12 cellular contexts compared by ENCODE assay signal in the genomic region with DNA sequence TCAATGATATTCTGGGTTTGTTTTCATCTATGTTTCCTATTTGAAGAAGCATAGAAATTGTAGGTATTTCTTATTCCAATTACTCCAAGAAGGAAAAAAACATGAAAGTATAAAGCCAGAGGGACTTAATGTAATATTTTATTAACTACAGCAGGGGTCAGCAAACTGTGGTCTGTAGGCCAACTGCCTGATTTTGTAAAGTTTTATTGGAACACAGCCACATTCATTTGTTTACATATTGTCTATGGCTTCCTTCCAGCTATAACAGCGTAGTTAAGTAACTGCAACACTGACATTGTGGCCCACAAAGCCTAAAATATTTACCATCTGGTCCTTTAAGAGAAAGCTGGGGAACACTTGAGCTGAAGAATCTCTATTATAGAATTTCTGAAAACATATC.
DNase-seq lines count a peak whose midpoint lies in the region; ATAC-seq and TF ChIP-seq lines count a peak whose summit lies in the region.
"Had no signal": no experiment of that assay in that cellular context is flagged by ENCODE, and none has a peak within 500 bp of the region (broad histone marks: within the 10 kb centered on the region; RNA-seq: fewer than 3 reads in every experiment).

No MANE protein-coding gene starts in this region.

- intact Hi-C loops in mammary epithelial cell (cut with micrococcal nuclease) = no loop called here
- intact Hi-C loops in body of pancreas (cut with DNase I) = no loop called here

- ATAC-seq in body of pancreas = no peak
- no peak for ATAC-seq in HG02885 (IDR thresholded peaks at IDR 0.05; ENCODE audit: poor library complexity, unreplicated experiment)
- ATAC-seq: gastrocnemius medialis had no signal

- no TSS peak for BruUV-seq in mammary epithelial cell (replicated peaks; lab: Mats Ljungman, UMichigan)

- H3K36me3 ChIP-seq in mammary epithelial cell (ENCODE audit: insufficient read depth, low read length) (no peaks in the 10 kb centered on the region), body of pancreas (replicated peaks in 1 of 2; ENCODE audit: insufficient read depth in 1 of 2, low read depth in 2 of 2) (no peaks in the 10 kb centered on the region)
- H3K36me3 ChIP-seq: gastrocnemius medialis, tibial nerve had no signal

- in situ Hi-C loops in mammary epithelial cell (cut with MboI; ENCODE audit: low sequenced_read_pairs in 2 of 2) = no loop called here

- H3K9me3 ChIP-seq in mammary epithelial cell (replicated peaks; ENCODE audit: insufficient read depth, low read length) (no peaks in the 10 kb centered on the region), body of pancreas (no peaks in the 10 kb centered on the region)
- H3K9me3 ChIP-seq: gastrocnemius medialis, tibial nerve had no signal

- no peaks in the 10 kb centered on the region for H3K27me3 ChIP-seq in mammary epithelial cell (ENCODE audit: insufficient read depth, low read length)
- no peaks in the 10 kb centered on the region for H3K27me3 ChIP-seq in body of pancreas
- H3K27me3 ChIP-seq: gastrocnemius medialis, tibial nerve had no signal

- WGBS in mammary epithelial cell (ENCODE audit: low coverage, missing lambda C conversion rate) = 40% methylated on average over 1 of the region's 1 CpG
- WGBS in body of pancreas, 2 donors = 0 to 11% methylated on average over 1 of the region's 1 CpG

- CTCF ChIA-PET in mammary epithelial cell (lab: Charles Lee; ENCODE audit: low non-redundant PET) = interaction anchor here (0.6 kb wide), 1 partner anchor 404 kb away, joined by 3 read pairs; no protein-coding TSS in a partner anchor

- DNase-seq in EH (ENCODE audit: low read depth) (peak; percentile 72), M059J (ENCODE audit: low read depth) (peak; percentile 62), mammary epithelial cell (peak; percentile 20), myocyte (ENCODE audit: low read depth) (peak; percentile 27), body of pancreas (no peak), NCI-H2196 treated with DMSO at 0.1 percent for 48 hours (lab: John Stamatoyannopoulos, UW; ENCODE audit: unreplicated experiment) (no peak), NCI-H510A treated with DMSO at 0.1 percent for 48 hours (lab: John Stamatoyannopoulos, UW) (no peak)
- DNase-seq: anterior cingulate cortex, gastrocnemius medialis, posterior cingulate gyrus had no signal

- no peak overlapping the region for H3K4me3 ChIP-seq in mammary epithelial cell (replicated peaks in 1 of 3; ENCODE audit: insufficient read depth in 1 of 3, low read depth in 2 of 3, low read length in 3 of 3)
- H3K4me3 ChIP-seq in body of pancreas = no peak overlapping the region
- H3K4me3 ChIP-seq: gastrocnemius medialis, tibial nerve had no signal

- TF ChIP-seq CTCF in mammary epithelial cell (conservative IDR thresholded peaks at IDR 0.05 in 1 of 2, IDR thresholded peaks at IDR 0.05 in 1 of 2; ENCODE audit: extremely low read depth in 1 of 2, insufficient read depth in 1 of 2, low read depth in 1 of 2, low read length in 2 of 2) (no peak), body of pancreas (IDR thresholded peaks at IDR 0.05) (peak in 2 of 7 experiments; percentile 6 to 14)

- no peak overlapping the region for H3K4me2 ChIP-seq in mammary epithelial cell (ENCODE audit: insufficient read depth, low read depth, low read length)

- TF ChIP-seq POLR2A in body of pancreas (IDR thresholded peaks at IDR 0.05) = no peak

- no peak overlapping the region for H3K9ac ChIP-seq in mammary epithelial cell (ENCODE audit: insufficient read depth, low read length)

- H2AFZ ChIP-seq in mammary epithelial cell (ENCODE audit: low read depth, low read length) = no peak overlapping the region

- no peaks in the 10 kb centered on the region for H4K20me1 ChIP-seq in mammary epithelial cell (ENCODE audit: insufficient read depth, low read length)

- H3K27ac ChIP-seq in mammary epithelial cell (ENCODE audit: insufficient read depth, low read depth, low read length) (no peak overlapping the region), body of pancreas (no peak overlapping the region)
- H3K27ac ChIP-seq: gastrocnemius medialis, tibial nerve had no signal

- dilution Hi-C loops in mammary epithelial cell (cut with HindIII; ENCODE audit: low sequenced_read_pairs) = no loop called here

- H3K4me1 ChIP-seq in mammary epithelial cell (ENCODE audit: insufficient read depth, low read length) (peaks cover 16% of the 10 kb centered on the region), body of pancreas (peaks cover 26% of the 10 kb centered on the region)
- H3K4me1 ChIP-seq: gastrocnemius medialis had no signal

- H3K79me2 ChIP-seq in mammary epithelial cell (ENCODE audit: insufficient read depth, low read length) = no peaks in the 10 kb centered on the region

Comparison
In these comparisons a context has a peak if more than half of its experiments do, and no peak if none do; other contexts are left out.
1. DNase-seq: peak in EH (single experiment), M059J (single experiment), mammary epithelial cell (single experiment) and myocyte (single experiment); none in body of pancreas (0 of 4), NCI-H2196 treated with DMSO at 0.1 percent for 48 hours (single experiment) and NCI-H510A treated with DMSO at 0.1 percent for 48 hours (single experiment).